Comparison of ENCODE assay signal across 8 cellular contexts in genomic region chr4:39638358-39639239, GRCh38. TPM values are rescaled to one million over a fixed set of nuclear protein-coding genes. Genes with fewer than 3 reads are reported as not detected.
DNase-seq lines count a peak whose midpoint lies in the region; ATAC-seq and TF ChIP-seq lines count a peak whose summit lies in the region.

SMIM14 (minus strand) TSS chr4:39638865; CDS start chr4:39605145, 33,720 bp downstream.

- H3K4me1 ChIP-seq in iPS DF 6.9 (ENCODE audit: control insufficient read depth, insufficient read depth, low read length), result peaks cover 2% of the 10 kb centered on the region
- H3K4me1 ChIP-seq in gastrocnemius medialis, result peaks cover 22 to 28% of the 10 kb centered on the region in 2 donors

- in situ Hi-C loops in brain microvascular endothelial cell (cut with HindIII; ENCODE audit: low pct_ligation_motif_present, low sequenced_read_pairs), result no loop called here
- in situ Hi-C loops in gastrocnemius medialis (cut with MboI; ENCODE audit: low sequenced_read_pairs in 4 of 4), result loop anchor here in 3 of 4 donors (5.0 to 25.0 kb wide), 4 partner anchors 111 to 176 kb away; partner anchors contain the start of genes LIAS (in 2 of the 3), RPL9 (in 2 of the 3) and UGDH (in 1 of the 3)

- WGBS in iPS DF 6.9 (ENCODE audit: insufficient coverage, insufficient read length), result no CpG with 5 or more reads among the region's 75 CpGs

- H3K9me3 ChIP-seq in iPS DF 6.9 (ENCODE audit: control insufficient read depth, insufficient read depth, low read length), result no peaks in the 10 kb centered on the region
- no peaks in the 10 kb centered on the region for H3K9me3 ChIP-seq in gastrocnemius medialis

- TF ChIP-seq CTCF in brain microvascular endothelial cell (IDR thresholded peaks at IDR 0.05; ENCODE audit: low read depth, low read length, missing control alignments), result no peak
- peak in 3 of 5 experiments; percentile 31 to 38 (median 35) for TF ChIP-seq CTCF in gastrocnemius medialis (IDR thresholded peaks at IDR 0.05 in 4 of 5, conservative IDR thresholded peaks at IDR 0.05 in 1 of 5)

- DNase-seq in 8988T, result peak; percentile 80
- peak; percentile 72 for DNase-seq in NCI-H2107 (lab: John Stamatoyannopoulos, UW)
- DNase-seq in UCSD-AML1 (lab: John Stamatoyannopoulos, UW; ENCODE audit: unreplicated experiment), result peak; percentile 93
- peak; percentile 97 for DNase-seq in brain microvascular endothelial cell
- DNase-seq in iPS DF 6.9 (ENCODE audit: low read depth, low spot score), result no peak
- DNase-seq in gastrocnemius medialis, result peak; percentile 97 to 98

- H3K36me3 ChIP-seq in brain microvascular endothelial cell (replicated peaks) (no peaks in the 10 kb centered on the region), iPS DF 6.9 (ENCODE audit: control insufficient read depth, insufficient read depth, low read length) (no peaks in the 10 kb centered on the region), gastrocnemius medialis (no peaks in the 10 kb centered on the region)

- TF ChIP-seq POLR2A in gastrocnemius medialis (IDR thresholded peaks at IDR 0.05), result peak; percentile 98 to 99

- no peaks in the 10 kb centered on the region for H3K27me3 ChIP-seq in brain microvascular endothelial cell (replicated peaks)
- no peaks in the 10 kb centered on the region for H3K27me3 ChIP-seq in iPS DF 6.9 (ENCODE audit: control insufficient read depth, insufficient read depth, low read length)
- no peaks in the 10 kb centered on the region for H3K27me3 ChIP-seq in gastrocnemius medialis

- intact Hi-C loops in gastrocnemius medialis (cut with DNase I; ENCODE audit: low total_unique reads), result loop anchor here (1.0 to 10.0 kb wide), 8 partner anchors 61 to 1899 kb away; partner anchors contain the start of genes LIAS, LIMCH1, N4BP2 and RFC1

- peak; percentile 68 for ATAC-seq in GM18519 (IDR thresholded peaks at IDR 0.05; ENCODE audit: low FRiP score, unreplicated experiment)
- peak; percentile 79 for ATAC-seq in HG03045 (IDR thresholded peaks at IDR 0.05; ENCODE audit: unreplicated experiment)
- peak; percentile 88 to 90 for ATAC-seq in gastrocnemius medialis

- H3K27ac ChIP-seq in brain microvascular endothelial cell (peak within 1 kb of the TSS; percentile 98), iPS DF 6.9 (ENCODE audit: low read length) (peak within 1 kb of the TSS; percentile 29), gastrocnemius medialis (peak within 1 kb of the TSS; percentile 99 to 100 (median 100))

- H3K4me3 ChIP-seq in brain microvascular endothelial cell (ENCODE audit: low read depth, low read length) (peak within 1 kb of the TSS; percentile 85), iPS DF 6.9 (ENCODE audit: low read length) (peak within 1 kb of the TSS; percentile 88), gastrocnemius medialis (peak within 1 kb of the TSS; percentile 95 to 100 (median 98))

RNA-seq across cellular contexts. Expression of gene SMIM14, which starts in this region (rescaled TPM):
- 10 to 100 TPM in 2 of 4 donors, 1 to 10 TPM in 2; 6.9 to 15.3 (median 9.5) TPM for total RNA-seq in gastrocnemius medialis

Comparison
In these comparisons a context has a peak if more than half of its experiments do, and no peak if none do; other contexts are left out.
1. H3K27ac ChIP-seq: peak in every context shown above with its lines; median percentile 100 in gastrocnemius medialis; 98 in brain microvascular endothelial cell; 29 in iPS DF 6.9.